In the genomic region with DNA sequence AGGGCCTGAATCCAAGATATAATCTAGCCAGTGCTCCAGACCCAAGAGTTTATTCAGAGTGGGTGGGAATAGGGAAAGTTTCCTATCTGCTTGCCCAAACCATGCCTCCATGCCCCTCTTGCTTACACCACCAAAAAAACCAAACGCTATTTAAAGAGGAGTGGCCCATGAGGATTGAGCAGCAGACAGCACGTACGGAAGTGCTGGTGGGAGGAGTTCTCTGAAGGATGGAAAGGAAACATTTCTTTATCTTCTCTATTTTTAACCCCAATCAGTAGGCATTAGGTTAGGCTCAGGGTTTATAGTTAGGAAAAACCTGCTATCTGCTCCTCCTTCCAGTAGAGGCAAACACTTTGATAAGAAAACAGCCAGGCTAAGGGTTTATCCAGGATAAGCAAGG, we compare ENCODE assay signal across 26 cellular contexts.
"Had no signal": no experiment of that assay in that cellular context is flagged by ENCODE, and none has a peak within 500 bp of the region (broad histone marks: within the 10 kb centered on the region; RNA-seq: fewer than 3 reads in every experiment).

No MANE protein-coding gene starts in this region.

- H3K36me3 ChIP-seq: MG63 had no signal

- H3K27ac Mint-ChIP-seq: activated CD8-positive, alpha-beta T cell treated with anti-CD3 and anti-CD28 coated beads, Interleukin-2, amount 10 ng/mL, durations not matched to agents 7 days and 5 days; activated naive CD8-positive, alpha-beta T cell treated with anti-CD3 and anti-CD28 coated beads, Interleukin-2, amount 10 ng/mL, durations not matched to agents 7 days and 5 days; T-helper 17 cell had no signal

- ATAC-seq: activated CD4-positive, CD25-positive, alpha-beta regulatory T cell treated with anti-CD3 and anti-CD28 coated beads, Interleukin-2, amount 50 U/mL, for 24 hours; activated CD8-positive, alpha-beta T cell treated with anti-CD3 and anti-CD28 coated beads, Interleukin-2, amount 10 ng/mL, durations not matched to agents 7 days and 5 days; Panc1; T-helper 17 cell had no signal

- H3K4me1 Mint-ChIP-seq: T-helper 17 cell had no signal

- H3K4me3 ChIP-seq: adrenal gland, MG63 had no signal

- H3K9me3 ChIP-seq: adrenal gland, MG63 had no signal

- H3K9ac ChIP-seq: KMS-11 had no signal

- H3K27me3 ChIP-seq: adrenal gland, MG63 had no signal

- H3K9me3 Mint-ChIP-seq: activated naive CD8-positive, alpha-beta T cell treated with anti-CD3 and anti-CD28 coated beads, Interleukin-2, amount 10 ng/mL, durations not matched to agents 7 days and 5 days had no signal

- H3K4me2 ChIP-seq: KMS-11 had no signal

- H3K36me3 Mint-ChIP-seq: activated naive CD8-positive, alpha-beta T cell treated with anti-CD3 and anti-CD28 coated beads, Interleukin-2, amount 10 ng/mL, durations not matched to agents 7 days and 5 days had no signal

- H3K27ac ChIP-seq: KMS-11, RWPE1 had no signal

- DNase-seq: activated CD4-positive, alpha-beta T cell treated with anti-CD3 and anti-CD28 coated beads for 48 hours; activated CD4-positive, alpha-beta T cell treated with anti-CD3 and anti-CD28 coated beads, Interleukin-2, amount 50 U/mL, for 4 hours; activated CD8-positive, alpha-beta memory T cell treated with anti-CD3 and anti-CD28 coated beads, Interleukin-2, amount 50 U/mL, for 48 hours; activated CD8-positive, alpha-beta T cell treated with anti-CD3 and anti-CD28 coated beads, Interleukin-2, amount 10 ng/mL, durations not matched to agents 7 days and 5 days; activated naive CD4-positive, alpha-beta T cell treated with anti-CD3 and anti-CD28 coated beads, Interleukin-2, amount 50 U/mL, for 16 hours; activated naive CD8-positive, alpha-beta T cell treated with anti-CD3 and anti-CD28 coated beads, Interleukin-2, amount 10 ng/mL, durations not matched to agents 7 days and 5 days; activated T-cell treated with anti-CD3 and anti-CD28 coated beads, Interleukin-2, amount 50 U/mL, for 1 hour; adrenal gland; anterior cingulate cortex; MG63; MV-4-11; NCI-H1092 treated with DMSO at 0.1 percent for 48 hours; NCI-H1417 treated with DMSO at 0.1 percent for 48 hours; NCI-H1694; NCI-H2029 treated with DMSO at 0.1 percent for 48 hours; NCI-H345; NCI-H510A; NCI-H526 treated with DMSO at 0.1 percent for 48 hours; NCI-H82; SIG-M5; T-helper 17 cell; T-helper 9 cell had no signal

- H3K4me3 Mint-ChIP-seq: activated CD8-positive, alpha-beta T cell treated with anti-CD3 and anti-CD28 coated beads, Interleukin-2, amount 10 ng/mL, durations not matched to agents 7 days and 5 days; activated naive CD8-positive, alpha-beta T cell treated with anti-CD3 and anti-CD28 coated beads, Interleukin-2, amount 10 ng/mL, durations not matched to agents 7 days and 5 days; T-helper 17 cell had no signal
